8 cellular contexts compared by ENCODE assay signal in the genomic region with DNA sequence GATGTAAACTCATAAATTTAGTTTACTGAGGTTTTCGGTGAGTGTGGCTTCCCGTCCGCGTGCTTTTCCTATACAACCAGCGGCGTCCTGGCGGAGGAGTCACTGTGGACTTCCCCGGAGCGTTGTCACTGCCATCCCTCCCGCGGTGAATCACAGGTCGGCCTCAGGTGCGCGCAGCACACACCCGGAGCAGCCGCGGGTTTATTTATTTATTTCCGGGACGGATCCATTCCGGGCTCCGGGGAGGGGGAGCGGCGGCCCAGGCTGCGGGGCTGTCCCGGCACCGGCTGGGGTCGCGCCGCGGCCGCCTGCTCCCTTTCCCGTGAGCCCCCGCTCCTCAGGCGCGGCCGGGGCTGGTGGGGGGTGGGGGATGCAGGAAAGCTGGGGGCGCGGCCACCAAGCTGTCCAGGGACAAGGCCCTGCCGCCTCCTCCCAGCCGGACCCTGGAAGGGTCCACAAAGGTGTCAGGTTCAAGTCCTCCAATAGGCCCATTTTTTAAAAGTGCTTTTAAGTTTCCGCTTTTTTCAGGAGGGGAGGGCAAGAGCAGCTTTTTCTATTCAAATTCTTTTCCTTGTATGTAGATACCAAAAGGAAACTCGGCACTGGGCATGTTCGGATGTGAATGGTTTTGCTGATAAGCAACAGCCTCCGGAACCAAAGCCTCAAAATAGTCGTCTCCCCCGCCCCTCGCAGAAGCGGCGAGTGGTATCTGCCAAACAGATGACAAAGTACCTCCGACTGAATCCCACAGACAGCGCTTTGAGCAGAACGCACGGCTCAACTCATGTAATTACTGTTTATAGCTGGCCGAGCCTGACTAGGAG.
DNase-seq lines count a peak whose midpoint lies in the region; TF ChIP-seq lines count a peak whose summit lies in the region.

No MANE protein-coding gene starts in this region.

- in situ Hi-C loops in astrocyte of the cerebellum (cut with HindIII; ENCODE audit: low sequenced_read_pairs), result no loop called here

- peak; percentile 2 for DNase-seq in DMS114 treated with DMSO at 0.1 percent for 48 hours (lab: John Stamatoyannopoulos, UW; ENCODE audit: unreplicated experiment)
- peak; percentile 64 for DNase-seq in HEK293T (ENCODE audit: extremely low spot score)
- peak; percentile 68 for DNase-seq in NCI-H146 treated with DMSO at 0.1 percent for 48 hours (lab: John Stamatoyannopoulos, UW; ENCODE audit: unreplicated experiment)
- peak; percentile 48 for DNase-seq in T1000 (lab: John Stamatoyannopoulos, UW)
- DNase-seq in astrocyte of the cerebellum (ENCODE audit: low read depth), result peak; percentile 70
- DNase-seq in hepatic stellate cell (ENCODE audit: low spot score), result peak; percentile 53
- DNase-seq in pulmonary artery endothelial cell (ENCODE audit: low read depth, low spot score), result peak; percentile 97
- peak; percentile 91 for DNase-seq in ureter (ENCODE audit: low spot score)

- CTCF ChIA-PET in HEK293T (lab: Yijun Ruan, JAX), result interaction anchor here (0.6 to 0.8 kb wide), 3 partner anchors 13 to 1376 kb away, joined by 3 to 4 read pairs (median 4); no protein-coding TSS in a partner anchor

- no peak for TF ChIP-seq CTCF in astrocyte of the cerebellum (IDR thresholded peaks at IDR 0.05; ENCODE audit: low read depth, low read length, missing control alignments)

- POLR2A ChIA-PET in HEK293T (lab: Yijun Ruan, JAX), result interaction anchor here (0.8 to 1.4 kb wide), 5 partner anchors 12 to 22 kb away, joined by 3 to 5 read pairs (median 4); no protein-coding TSS in a partner anchor

- peak overlapping the region; percentile 55 for H3K4me3 ChIP-seq in astrocyte of the cerebellum (ENCODE audit: low read depth, low read length)

TF ChIP-seq in HEK293T, 16 proteins besides CTCF, POLR2A, EP300 and RAD21:
- TF ChIP-seq SP1 (IDR thresholded peaks at IDR 0.05), result no peak
- no peak for TF ChIP-seq ELF4 (IDR thresholded peaks at IDR 0.05)
- TF ChIP-seq, protein P1, sequence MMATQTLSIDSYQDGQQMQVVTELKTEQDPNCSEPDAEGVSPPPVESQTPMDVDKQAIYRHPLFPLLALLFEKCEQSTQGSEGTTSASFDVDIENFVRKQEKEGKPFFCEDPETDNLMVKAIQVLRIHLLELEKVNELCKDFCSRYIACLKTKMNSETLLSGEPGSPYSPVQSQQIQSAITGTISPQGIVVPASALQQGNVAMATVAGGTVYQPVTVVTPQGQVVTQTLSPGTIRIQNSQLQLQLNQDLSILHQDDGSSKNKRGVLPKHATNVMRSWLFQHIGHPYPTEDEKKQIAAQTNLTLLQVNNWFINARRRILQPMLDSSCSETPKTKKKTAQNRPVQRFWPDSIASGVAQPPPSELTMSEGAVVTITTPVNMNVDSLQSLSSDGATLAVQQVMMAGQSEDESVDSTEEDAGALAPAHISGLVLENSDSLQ (IDR thresholded peaks at IDR 0.05), result peak; percentile 71
- no peak for TF ChIP-seq BHLHE40 (IDR thresholded peaks at IDR 0.05; ENCODE audit: borderline replicate concordance)
- TF ChIP-seq NFRKB (IDR thresholded peaks at IDR 0.05), result no peak
- no peak for TF ChIP-seq LEF1 (IDR thresholded peaks at IDR 0.05; ENCODE audit: borderline replicate concordance)
- TF ChIP-seq TARDBP (IDR thresholded peaks at IDR 0.05), result no peak
- TF ChIP-seq FOXA1 (IDR thresholded peaks at IDR 0.05), result no peak
- peak; percentile 23 for TF ChIP-seq L3MBTL2 (conservative IDR thresholded peaks at IDR 0.05)
- no peak for TF ChIP-seq FOXK2 (IDR thresholded peaks at IDR 0.05)
- no peak for TF ChIP-seq SUZ12 (IDR thresholded peaks at IDR 0.05)
- no peak for TF ChIP-seq ARNT (IDR thresholded peaks at IDR 0.05)
- TF ChIP-seq FOXM1 (IDR thresholded peaks at IDR 0.05; ENCODE audit: borderline replicate concordance), result no peak
- TF ChIP-seq ZNF384 (IDR thresholded peaks at IDR 0.05), result no peak
- TF ChIP-seq CTBP1 (IDR thresholded peaks at IDR 0.05; ENCODE audit: borderline replicate concordance), result no peak
- no peak for TF ChIP-seq HDGF (IDR thresholded peaks at IDR 0.05; ENCODE audit: borderline replicate concordance)

Comparison
In these comparisons a context has a peak if more than half of its experiments do, and no peak if none do; other contexts are left out.
1. Peak in every context shown above with its lines: DNase-seq and H3K4me3 ChIP-seq.
2. DNase-seq: peak in every context shown above with its lines; median percentile 97 in pulmonary artery endothelial cell; 91 in ureter; 70 in astrocyte of the cerebellum; 68 in NCI-H146 treated with DMSO at 0.1 percent for 48 hours; 64 in HEK293T; 53 in hepatic stellate cell; 48 in T1000; 2 in DMS114 treated with DMSO at 0.1 percent for 48 hours.